ENCODE assay signal across 10 cellular contexts in the genomic region with DNA sequence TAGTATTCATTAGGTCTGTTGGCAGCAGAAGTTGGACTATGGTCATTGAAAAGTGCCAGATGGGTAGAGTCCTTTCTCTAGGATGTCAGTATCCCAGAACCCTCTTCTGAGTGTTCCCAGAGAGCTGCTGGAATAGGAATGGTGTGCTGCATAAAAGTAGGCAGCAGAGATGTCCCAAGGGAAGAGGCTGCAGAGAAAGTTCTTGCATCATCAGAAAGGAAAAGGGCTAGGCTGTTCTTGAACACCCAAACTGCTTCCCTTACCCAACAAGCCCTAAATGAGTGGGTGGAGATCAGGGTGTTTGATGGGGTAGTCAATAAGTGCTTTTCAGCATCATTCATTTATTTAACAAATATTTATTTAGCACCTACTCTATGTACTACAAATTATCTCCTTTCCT. TPM values are rescaled to one million over a fixed set of nuclear protein-coding genes. Genes with fewer than 3 reads are reported as not detected.
DNase-seq lines count a peak whose midpoint lies in the region; ATAC-seq and TF ChIP-seq lines count a peak whose summit lies in the region.
"Had no signal": no experiment of that assay in that cellular context is flagged by ENCODE, and none has a peak within 500 bp of the region (broad histone marks: within the 10 kb centered on the region; RNA-seq: fewer than 3 reads in every experiment).

No MANE protein-coding gene starts in this region.

- peaks cover 39% of the 10 kb centered on the region for H3K4me1 ChIP-seq in body of pancreas

- peaks cover 81% of the 10 kb centered on the region for H3K36me3 Mint-ChIP-seq in activated CD4-positive, alpha-beta T cell treated with anti-CD3 and anti-CD28 coated beads, Interleukin-2, amount 10 ng/mL, durations not matched to agents 7 days and 5 days (ENCODE audit: low read depth)
- H3K36me3 Mint-ChIP-seq in osteocyte (ENCODE audit: unreplicated experiment): peaks cover 2% of the 10 kb centered on the region

- H3K4me1 Mint-ChIP-seq in activated CD4-positive, alpha-beta T cell treated with anti-CD3 and anti-CD28 coated beads, Interleukin-2, amount 10 ng/mL, durations not matched to agents 7 days and 5 days: peaks cover 69% of the 10 kb centered on the region
- H3K4me1 Mint-ChIP-seq in osteocyte (ENCODE audit: unreplicated experiment): peaks cover 37% of the 10 kb centered on the region

- no peak for DNase-seq in activated CD4-positive, alpha-beta T cell treated with anti-CD3 and anti-CD28 coated beads, Interleukin-2, amount 10 ng/mL, durations not matched to agents 7 days and 5 days
- DNase-seq in activated CD4-positive, alpha-beta T cell treated with anti-CD3 and anti-CD28 coated beads, Interleukin-2, amount 50 U/mL, for 48 hours: no peak
- DNase-seq in NB4 (ENCODE audit: low read depth): peak; percentile 54
- peak; percentile 66 to 72 for DNase-seq in cardiac fibroblast (ENCODE audit: low read depth in 2 of 2)
- DNase-seq in osteocyte (ENCODE audit: extremely low spot score, unreplicated experiment): no peak
- DNase-seq in body of pancreas: no peak
- no peak for DNase-seq in NCI-H226
- DNase-seq: activated effector memory CD4-positive, alpha-beta T cell treated with Interleukin-2 at 50 U/mL for 16 hours; spleen had no signal

- peak overlapping the region; percentile 70 for H3K27ac Mint-ChIP-seq in activated CD4-positive, alpha-beta T cell treated with anti-CD3 and anti-CD28 coated beads, Interleukin-2, amount 10 ng/mL, durations not matched to agents 7 days and 5 days
- H3K27ac Mint-ChIP-seq in osteocyte (ENCODE audit: unreplicated experiment): peak overlapping the region; percentile 35

- ATAC-seq in body of pancreas (no peak), esophagus mucosa (no peak)

- intact Hi-C loops in body of pancreas (cut with DNase I): no loop called here

- H3K36me3 ChIP-seq in body of pancreas (replicated peaks in 1 of 2; ENCODE audit: insufficient read depth in 1 of 2, low read depth in 2 of 2): no peaks in the 10 kb centered on the region

- TF ChIP-seq CTCF in NB4 (IDR thresholded peaks at IDR 0.05; ENCODE audit: low read depth, low read length) (no peak), cardiac fibroblast (IDR thresholded peaks at IDR 0.05; ENCODE audit: low read depth, low read length) (no peak), osteocyte (IDR thresholded peaks at IDR 0.05) (no peak), body of pancreas (IDR thresholded peaks at IDR 0.05) (no peak)

- no peak overlapping the region for H3K27ac ChIP-seq in body of pancreas

- CTCF ChIA-PET in activated CD4-positive, alpha-beta T cell treated with anti-CD3 and anti-CD28 coated beads, Interleukin-2, amount 10 ng/mL, durations not matched to agents 7 days and 5 days (lab: Charles Lee): interaction anchor here (0.6 to 3.1 kb wide), 6 partner anchors 30 to 728 kb away, joined by 3 to 19 read pairs (median 4); no protein-coding TSS in a partner anchor

- H3K27me3 Mint-ChIP-seq in activated CD4-positive, alpha-beta T cell treated with anti-CD3 and anti-CD28 coated beads, Interleukin-2, amount 10 ng/mL, durations not matched to agents 7 days and 5 days: no peaks in the 10 kb centered on the region
- H3K27me3 Mint-ChIP-seq in osteocyte (ENCODE audit: unreplicated experiment): no peaks in the 10 kb centered on the region

- H3K9me3 Mint-ChIP-seq in activated CD4-positive, alpha-beta T cell treated with anti-CD3 and anti-CD28 coated beads, Interleukin-2, amount 10 ng/mL, durations not matched to agents 7 days and 5 days: no peaks in the 10 kb centered on the region
- H3K9me3 Mint-ChIP-seq in osteocyte (ENCODE audit: unreplicated experiment): no peaks in the 10 kb centered on the region

- TF ChIP-seq POLR2A in NB4 (IDR thresholded peaks at IDR 0.05; ENCODE audit: extremely low read depth, insufficient read length) (no peak), body of pancreas (IDR thresholded peaks at IDR 0.05) (no peak)

- no peak overlapping the region for H3K4me3 ChIP-seq in NB4 (ENCODE audit: low read depth, low read length)
- no peak overlapping the region for H3K4me3 ChIP-seq in cardiac fibroblast (replicated peaks in 1 of 2; ENCODE audit: low read depth in 2 of 2, low read length in 2 of 2)
- H3K4me3 ChIP-seq in body of pancreas: no peak overlapping the region

- H3K27me3 ChIP-seq in body of pancreas: no peaks in the 10 kb centered on the region
- H3K27me3 ChIP-seq: spleen had no signal

- H3K9me3 ChIP-seq in body of pancreas: no peaks in the 10 kb centered on the region
- H3K9me3 ChIP-seq: spleen had no signal

- peak overlapping the region; percentile 89 for H3K4me3 Mint-ChIP-seq in activated CD4-positive, alpha-beta T cell treated with anti-CD3 and anti-CD28 coated beads, Interleukin-2, amount 10 ng/mL, durations not matched to agents 7 days and 5 days
- H3K4me3 Mint-ChIP-seq in osteocyte (ENCODE audit: unreplicated experiment): no peak overlapping the region

- POLR2A ChIA-PET in activated CD4-positive, alpha-beta T cell treated with anti-CD3 and anti-CD28 coated beads, Interleukin-2, amount 10 ng/mL, durations not matched to agents 7 days and 5 days (lab: Charles Lee): interaction anchor here (0.6 to 0.8 kb wide), 2 partner anchors 40 to 110 kb away, joined by 3 to 5 read pairs; partner anchors contain the start of gene RAB5B

RNA-seq across cellular contexts. Expression of gene DGKA, which starts 3.4 kb away (rescaled TPM):
- 100 to 1,000 TPM; 766 to 771 TPM for total RNA-seq in activated CD4-positive, alpha-beta T cell treated with anti-CD3 and anti-CD28 coated beads, Interleukin-2, amount 10 ng/mL, durations not matched to agents 7 days and 5 days
- total RNA-seq in osteocyte (63.0 and 70.1 TPM in 2 replicates), body of pancreas (100 to 1,000 TPM in 1 of 2 donors, 10 to 100 TPM in 1; 33.3 to 128 TPM), esophagus mucosa (170 TPM)

RNA-seq across cellular contexts. Expression of gene PYM1, which starts 6.6 kb away (rescaled TPM):
- 10 to 100 TPM; 50.3 to 50.7 TPM for total RNA-seq in activated CD4-positive, alpha-beta T cell treated with anti-CD3 and anti-CD28 coated beads, Interleukin-2, amount 10 ng/mL, durations not matched to agents 7 days and 5 days
- total RNA-seq in osteocyte: 18.2 and 20.5 TPM in 2 replicates
- total RNA-seq in body of pancreas: 10 to 100 TPM; 21.5 to 26.0 TPM
- total RNA-seq in esophagus mucosa: 66.9 TPM

RNA-seq across cellular contexts. Expression of gene PMEL, which starts 31.5 kb away (rescaled TPM):
- under 1 TPM in 1 of 2 experiments, not detected in 1; 0.37 TPM for total RNA-seq in activated CD4-positive, alpha-beta T cell treated with anti-CD3 and anti-CD28 coated beads, Interleukin-2, amount 10 ng/mL, durations not matched to agents 7 days and 5 days
- 1.0 and 1.4 TPM in 2 replicates for total RNA-seq in osteocyte
- total RNA-seq in body of pancreas: 1 to 10 TPM; 1.6 to 2.6 TPM
- total RNA-seq in esophagus mucosa: 0.52 TPM

RNA-seq across cellular contexts. Expression of gene CDK2, which starts 32.3 kb away (rescaled TPM):
- 100 to 1,000 TPM in 1 of 2 experiments, 10 to 100 TPM in 1; 96.6 to 106 TPM for total RNA-seq in activated CD4-positive, alpha-beta T cell treated with anti-CD3 and anti-CD28 coated beads, Interleukin-2, amount 10 ng/mL, durations not matched to agents 7 days and 5 days
- 27.3 and 29.6 TPM in 2 replicates for total RNA-seq in osteocyte
- total RNA-seq in body of pancreas: 10 to 100 TPM in 1 of 2 donors, 1 to 10 TPM in 1; 8.8 to 12.5 TPM
- 20.5 TPM for total RNA-seq in esophagus mucosa

RNA-seq across cellular contexts. Expression of gene RAB5B, which starts 39.5 kb away (rescaled TPM):
- total RNA-seq in activated CD4-positive, alpha-beta T cell treated with anti-CD3 and anti-CD28 coated beads, Interleukin-2, amount 10 ng/mL, durations not matched to agents 7 days and 5 days: 10 to 100 TPM; 56.9 to 58.1 TPM
- total RNA-seq in osteocyte: 126 and 134 TPM in 2 replicates
- 10 to 100 TPM; 28.3 to 33.9 TPM for total RNA-seq in body of pancreas
- 111 TPM for total RNA-seq in esophagus mucosa

Comparison
In these comparisons a context has a peak if more than half of its experiments do, and no peak if none do; other contexts are left out.
1. DNase-seq: peak in NB4 (single experiment) and cardiac fibroblast (2 of 2); none in activated CD4-positive, alpha-beta T cell treated with anti-CD3 and anti-CD28 coated beads, Interleukin-2, amount 10 ng/mL, durations not matched to agents 7 days and 5 days (single experiment), activated CD4-positive, alpha-beta T cell treated with anti-CD3 and anti-CD28 coated beads, Interleukin-2, amount 50 U/mL, for 48 hours (0 of 2), osteocyte (single experiment), body of pancreas (0 of 4) and NCI-H226 (single experiment).